In the genomic region with DNA sequence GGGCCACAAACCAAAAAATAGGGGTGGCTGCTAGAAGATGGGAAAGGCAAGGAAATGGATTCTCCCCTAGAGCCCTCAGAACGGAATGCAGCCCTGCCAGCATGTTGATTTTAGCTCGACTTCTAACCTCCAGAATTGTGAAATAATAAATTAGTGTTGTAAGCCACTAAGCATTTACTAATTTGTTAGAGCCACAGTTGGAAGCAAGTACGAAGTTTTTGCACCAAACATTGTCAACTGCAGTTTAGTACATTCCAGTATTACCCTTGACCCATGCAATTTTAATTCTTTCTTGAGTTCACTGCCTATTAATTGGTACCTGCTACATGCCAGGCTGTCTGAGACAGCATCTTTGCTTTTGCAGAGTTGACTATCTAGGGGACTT, we compare ENCODE assay signal across 14 cellular contexts. TPM values are rescaled to one million over a fixed set of nuclear protein-coding genes. Genes with fewer than 3 reads are reported as not detected.
DNase-seq lines count a peak whose midpoint lies in the region; TF ChIP-seq lines count a peak whose summit lies in the region.
"Had no signal": no experiment of that assay in that cellular context is flagged by ENCODE, and none has a peak within 500 bp of the region (broad histone marks: within the 10 kb centered on the region; RNA-seq: fewer than 3 reads in every experiment).

No MANE protein-coding gene starts in this region.

- H3K9me3 Mint-ChIP-seq in HFFc6, result no peaks in the 10 kb centered on the region
- H3K9me3 Mint-ChIP-seq: T-cell had no signal

- H3K36me3 ChIP-seq in esophagus muscularis mucosa (no peaks in the 10 kb centered on the region), mucosa of rectum (ENCODE audit: control insufficient read depth in 2 of 2, insufficient read depth in 2 of 2, low read length in 2 of 2) (no peaks in the 10 kb centered on the region), subcutaneous abdominal adipose tissue (ENCODE audit: control insufficient read depth in 5 of 5, insufficient read depth in 5 of 5, low read length in 5 of 5) (no peaks in the 10 kb centered on the region), testis (ENCODE audit: low read depth, missing control alignments) (no peaks in the 10 kb centered on the region)

- TF ChIP-seq POLR2A in esophagus muscularis mucosa (IDR thresholded peaks at IDR 0.05; ENCODE audit: low read depth) (no peak), testis (IDR thresholded peaks at IDR 0.05) (no peak)

- H3K27ac Mint-ChIP-seq in HFFc6, result peak overlapping the region; percentile 85
- H3K27ac Mint-ChIP-seq: T-cell, WTC11 had no signal

- H3K9me3 ChIP-seq in esophagus muscularis mucosa, result no peaks in the 10 kb centered on the region
- H3K9me3 ChIP-seq in mucosa of rectum (ENCODE audit: control insufficient read depth in 2 of 2, low read length in 2 of 2), result no peaks in the 10 kb centered on the region
- H3K9me3 ChIP-seq in subcutaneous abdominal adipose tissue (ENCODE audit: control insufficient read depth in 5 of 5, low read length in 5 of 5), result no peaks in the 10 kb centered on the region
- no peaks in the 10 kb centered on the region for H3K9me3 ChIP-seq in testis

- H3K36me3 Mint-ChIP-seq in HFFc6 (ENCODE audit: low read depth), result peaks cover 6% of the 10 kb centered on the region
- H3K36me3 Mint-ChIP-seq: T-cell had no signal

- H3K4me3 Mint-ChIP-seq in HFFc6, result no peak overlapping the region
- H3K4me3 Mint-ChIP-seq: T-cell, WTC11 had no signal

- peaks cover 82% of the 10 kb centered on the region for H3K4me1 Mint-ChIP-seq in HFFc6 (ENCODE audit: low read depth)
- H3K4me1 Mint-ChIP-seq: T-cell had no signal

- 35% methylated on average over 3 of the region's 3 CpGs for WGBS in esophagus muscularis mucosa
- 60 to 73% methylated on average over 3 of the region's 3 CpGs for WGBS in testis, 2 donors

- DNase-seq in HFFc6 (peak; percentile 10), esophagus muscularis mucosa (ENCODE audit: extremely low spot score) (peak; percentile 74), kidney glomerular epithelial cell (lab: John Stamatoyannopoulos, UW) (no peak), testis (no peak), retina (no peak), MV-4-11 (lab: John Stamatoyannopoulos, UW) (no peak)
- DNase-seq: AML-193, foreskin keratinocyte, nucleus accumbens, T-cell had no signal

- H3K9ac ChIP-seq in mucosa of rectum (ENCODE audit: low read depth in 1 of 2, low read length in 2 of 2) (no peak overlapping the region), subcutaneous abdominal adipose tissue (ENCODE audit: low read length in 5 of 5) (no peak overlapping the region)

- H3K27me3 ChIP-seq in esophagus muscularis mucosa (no peaks in the 10 kb centered on the region), mucosa of rectum (ENCODE audit: control insufficient read depth in 2 of 2, insufficient read depth in 2 of 2, low read length in 2 of 2) (no peaks in the 10 kb centered on the region), subcutaneous abdominal adipose tissue (ENCODE audit: control insufficient read depth in 5 of 5, insufficient read depth in 4 of 5, low read length in 5 of 5) (no peaks in the 10 kb centered on the region), testis (no peaks in the 10 kb centered on the region)
- H3K27me3 ChIP-seq: foreskin keratinocyte had no signal

- H3K4me3 ChIP-seq in esophagus muscularis mucosa (peak overlapping the region; percentile 18 to 31 (median 24)), mucosa of rectum (ENCODE audit: low read length in 2 of 2) (no peak overlapping the region), subcutaneous abdominal adipose tissue (ENCODE audit: low read depth in 1 of 5, low read length in 5 of 5) (no peak overlapping the region), testis (no peak overlapping the region)

- peaks cover 1% of the 10 kb centered on the region; the same call in 1 of the 2 replicates for H3K27me3 Mint-ChIP-seq in HFFc6 (ENCODE audit: insufficient read depth)

- H3K4me1 ChIP-seq in esophagus muscularis mucosa, result peaks cover 74 to 98% (median 90%) of the 10 kb centered on the region in 4 donors
- H3K4me1 ChIP-seq in mucosa of rectum (ENCODE audit: control insufficient read depth in 2 of 2, insufficient read depth in 2 of 2, low read length in 2 of 2), result peaks cover 2 to 5% of the 10 kb centered on the region in 2 donors
- peaks cover 8 to 66% (median 52%) of the 10 kb centered on the region in 5 donors for H3K4me1 ChIP-seq in subcutaneous abdominal adipose tissue (ENCODE audit: control insufficient read depth in 5 of 5, insufficient read depth in 5 of 5, low read length in 5 of 5)
- peaks cover 28% of the 10 kb centered on the region for H3K4me1 ChIP-seq in testis

- intact Hi-C loops in esophagus muscularis mucosa (cut with DNase I) (loop anchor here (5.0 to 10.0 kb wide), 2 partner anchors 265 to 483 kb away; a partner anchor contains a TSS), testis (cut with DNase I; ENCODE audit: low total_unique reads) (loop anchor here (10.0 kb wide), 1 partner anchor 475 kb away; no protein-coding TSS in a partner anchor)

- H3K27ac ChIP-seq in esophagus muscularis mucosa (replicated peaks in 1 of 4) (peak overlapping the region; percentile 87 to 100 (median 98)), mucosa of rectum (ENCODE audit: low read depth in 2 of 2, low read length in 2 of 2) (peak overlapping the region; percentile 63 to 72), subcutaneous abdominal adipose tissue (ENCODE audit: low read depth, low read length) (peak overlapping the region; percentile 89), testis (peak overlapping the region in 1 of 2 donors; percentile 57)
- H3K27ac ChIP-seq: foreskin keratinocyte, RWPE1 had no signal

- TF ChIP-seq EP300 in esophagus muscularis mucosa (IDR thresholded peaks at IDR 0.05), result peak; percentile 9

- TF ChIP-seq CTCF in HFFc6 (IDR thresholded peaks at IDR 0.05) (no peak), esophagus muscularis mucosa (IDR thresholded peaks at IDR 0.05) (peak in 1 of 3 experiments; percentile 18), testis (IDR thresholded peaks at IDR 0.05) (no peak)

RNA-seq across cellular contexts. Expression of a gene that starts 32.2 kb away (rescaled TPM):
- 100 to 1,000 TPM; 150 to 237 (median 184) TPM for total RNA-seq in HFFc6 (2021; fragmentation: NEBNext Ultra II Directional; extraction: Animal tissue kit (Norgen Biotek cat#: 25700))
- total RNA-seq in esophagus muscularis mucosa (100 to 1,000 TPM; 181 to 228 (median 210) TPM), testis (10 to 100 TPM; 18.7 to 23.7 TPM)
- 23.6 TPM for polyA plus RNA-seq in testis (ENCODE audit: insufficient read depth, low read depth, low replicate concordance)

Comparison
In these comparisons a context has a peak if more than half of its experiments do, and no peak if none do; other contexts are left out.
1. DNase-seq: peak in HFFc6 (single experiment) and esophagus muscularis mucosa (single experiment); none in kidney glomerular epithelial cell (single experiment), testis (single experiment), retina (single experiment) and MV-4-11 (single experiment).
2. H3K4me3 ChIP-seq: peak in esophagus muscularis mucosa (4 of 4); none in mucosa of rectum (0 of 2), subcutaneous abdominal adipose tissue (0 of 5) and testis (0 of 2).
3. RNA of a gene that starts 32.2 kb away (total RNA-seq): 181 to 228 TPM in esophagus muscularis mucosa and 150 to 237 TPM in HFFc6; 18.7 to 23.7 TPM in testis; every median in the first group is over 4 times any median in the second.